Comparison of ENCODE assay signal across 15 cellular contexts in genomic region chr1:5394111-5394510, GRCh38.
"Had no signal": no experiment of that assay in that cellular context is flagged by ENCODE, and none has a peak within 500 bp of the region (broad histone marks: within the 10 kb centered on the region; RNA-seq: fewer than 3 reads in every experiment).

No MANE protein-coding gene starts in this region.

- H3K9me3 Mint-ChIP-seq: activated T-cell treated with anti-CD3 and anti-CD28 coated beads, Interleukin-2, amount 50 U/mL, for 4 hours had no signal

- H3K36me3 Mint-ChIP-seq: activated naive CD4-positive, alpha-beta T cell treated with anti-CD3 and anti-CD28 coated beads, Interleukin-2, amount 50 U/mL, for 72 hours; memory B cell; natural killer cell had no signal

- H3K27me3 Mint-ChIP-seq: stimulated activated naive CD8-positive, alpha-beta T cell treated with anti-CD3 and anti-CD28 coated beads, Interleukin-15, Interleukin-2, amounts not matched to agents 100 ng/mL and 50 ng/mL, for 24 hours had no signal

- H3K27ac Mint-ChIP-seq: activated naive CD4-positive, alpha-beta T cell treated with anti-CD3 and anti-CD28 coated beads, Interleukin-2, amount 50 U/mL, for 72 hours; memory B cell; natural killer cell; stimulated activated naive CD8-positive, alpha-beta T cell treated with anti-CD3 and anti-CD28 coated beads, Interleukin-15, Interleukin-2, amounts not matched to agents 100 ng/mL and 50 ng/mL, for 24 hours had no signal

- H3K4me3 Mint-ChIP-seq: activated T-cell treated with anti-CD3 and anti-CD28 coated beads, Interleukin-2, amount 50 U/mL, for 4 hours; memory B cell; natural killer cell; stimulated activated naive CD8-positive, alpha-beta T cell treated with anti-CD3 and anti-CD28 coated beads, Interleukin-15, Interleukin-2, amounts not matched to agents 100 ng/mL and 50 ng/mL, for 24 hours had no signal

- H3K4me1 ChIP-seq: testis had no signal

- DNase-seq: activated effector memory CD4-positive, alpha-beta T cell treated with anti-CD3 and anti-CD28 coated beads, Interleukin-2, amount 50 U/mL, for 16 hours; activated T-cell treated with anti-CD3 and anti-CD28 coated beads, Interleukin-2, amount 50 U/mL, for 4 hours; cerebellar nuclear complex; dermis blood vessel endothelial cell; hypothalamus; left colon; natural killer cell; nucleus accumbens; stimulated activated CD4-positive, alpha-beta T cell treated with anti-CD3 and anti-CD28 coated beads, Interleukin-2, amount 100 ng/mL, for 48 hours; stimulated activated CD8-positive, alpha-beta memory T cell treated with anti-CD3 and anti-CD28 coated beads, Interleukin-4, amount 100 ng/mL, for 48 hours; testis had no signal

- H3K27me3 ChIP-seq: testis had no signal

- H3K4me1 Mint-ChIP-seq: memory B cell had no signal

- H3K9me3 ChIP-seq: testis had no signal

- ATAC-seq: activated naive CD4-positive, alpha-beta T cell treated with anti-CD3 and anti-CD28 coated beads, Interleukin-2, amount 50 U/mL, for 72 hours; activated T-cell treated with anti-CD3 and anti-CD28 coated beads, Interleukin-2, amount 50 U/mL, for 4 hours; esophagus mucosa; left colon; natural killer cell had no signal

- H3K4me3 ChIP-seq: testis had no signal

- H3K27ac ChIP-seq: testis had no signal
